In the genomic region with DNA sequence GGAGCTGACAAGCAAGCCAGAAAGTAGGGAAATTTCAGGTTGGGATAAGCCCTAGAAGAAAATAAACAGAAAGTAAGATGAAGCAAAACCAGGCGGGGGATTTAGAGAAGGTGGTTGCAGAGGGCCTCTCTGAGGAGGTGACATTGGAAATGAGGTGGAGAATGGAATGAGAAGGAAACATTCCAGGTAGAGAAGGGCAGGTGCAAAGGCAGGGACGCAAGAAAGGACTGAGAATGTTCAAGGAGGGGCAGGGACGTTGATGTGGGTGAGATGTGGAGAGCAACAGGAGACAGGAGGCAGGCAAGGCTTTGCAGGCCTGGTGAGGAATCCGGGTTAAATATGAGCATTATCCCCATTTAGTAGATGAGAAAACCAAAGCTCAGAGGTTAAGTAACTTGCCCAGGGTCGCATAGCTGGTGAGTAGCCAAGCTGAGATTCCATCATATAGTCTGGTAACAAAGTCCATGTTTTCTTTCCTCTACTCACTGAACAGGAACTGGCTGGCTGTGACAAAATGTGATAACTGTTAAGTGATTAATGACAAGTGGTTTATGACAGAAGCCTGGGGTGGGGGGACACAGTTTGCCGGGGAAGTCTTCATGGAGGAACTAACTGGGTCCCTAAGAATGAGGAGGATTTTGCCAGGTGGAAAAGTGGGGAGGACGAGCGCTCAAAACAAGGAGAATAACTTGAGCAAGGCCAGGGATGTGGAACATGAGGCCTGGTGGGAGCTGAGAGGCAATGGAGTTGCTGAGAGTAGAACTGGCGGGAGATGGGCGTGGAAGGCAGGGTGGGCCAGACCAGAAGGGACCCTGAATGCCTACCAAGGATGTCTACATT, we compare ENCODE assay signal across 1 cellular context.
TF ChIP-seq lines count a peak whose summit lies in the region.

No MANE protein-coding gene starts in this region.

TF ChIP-seq in HepG2, 621 proteins besides CTCF, POLR2A, EP300 and RAD21 (continued from another document and continues in another):
- TF ChIP-seq, protein P1, sequence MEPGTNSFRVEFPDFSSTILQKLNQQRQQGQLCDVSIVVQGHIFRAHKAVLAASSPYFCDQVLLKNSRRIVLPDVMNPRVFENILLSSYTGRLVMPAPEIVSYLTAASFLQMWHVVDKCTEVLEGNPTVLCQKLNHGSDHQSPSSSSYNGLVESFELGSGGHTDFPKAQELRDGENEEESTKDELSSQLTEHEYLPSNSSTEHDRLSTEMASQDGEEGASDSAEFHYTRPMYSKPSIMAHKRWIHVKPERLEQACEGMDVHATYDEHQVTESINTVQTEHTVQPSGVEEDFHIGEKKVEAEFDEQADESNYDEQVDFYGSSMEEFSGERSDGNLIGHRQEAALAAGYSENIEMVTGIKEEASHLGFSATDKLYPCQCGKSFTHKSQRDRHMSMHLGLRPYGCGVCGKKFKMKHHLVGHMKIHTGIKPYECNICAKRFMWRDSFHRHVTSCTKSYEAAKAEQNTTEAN (CRISPR knock-in tag; conservative IDR thresholded peaks at IDR 0.05) = no peak
- TF ChIP-seq, protein P2, sequence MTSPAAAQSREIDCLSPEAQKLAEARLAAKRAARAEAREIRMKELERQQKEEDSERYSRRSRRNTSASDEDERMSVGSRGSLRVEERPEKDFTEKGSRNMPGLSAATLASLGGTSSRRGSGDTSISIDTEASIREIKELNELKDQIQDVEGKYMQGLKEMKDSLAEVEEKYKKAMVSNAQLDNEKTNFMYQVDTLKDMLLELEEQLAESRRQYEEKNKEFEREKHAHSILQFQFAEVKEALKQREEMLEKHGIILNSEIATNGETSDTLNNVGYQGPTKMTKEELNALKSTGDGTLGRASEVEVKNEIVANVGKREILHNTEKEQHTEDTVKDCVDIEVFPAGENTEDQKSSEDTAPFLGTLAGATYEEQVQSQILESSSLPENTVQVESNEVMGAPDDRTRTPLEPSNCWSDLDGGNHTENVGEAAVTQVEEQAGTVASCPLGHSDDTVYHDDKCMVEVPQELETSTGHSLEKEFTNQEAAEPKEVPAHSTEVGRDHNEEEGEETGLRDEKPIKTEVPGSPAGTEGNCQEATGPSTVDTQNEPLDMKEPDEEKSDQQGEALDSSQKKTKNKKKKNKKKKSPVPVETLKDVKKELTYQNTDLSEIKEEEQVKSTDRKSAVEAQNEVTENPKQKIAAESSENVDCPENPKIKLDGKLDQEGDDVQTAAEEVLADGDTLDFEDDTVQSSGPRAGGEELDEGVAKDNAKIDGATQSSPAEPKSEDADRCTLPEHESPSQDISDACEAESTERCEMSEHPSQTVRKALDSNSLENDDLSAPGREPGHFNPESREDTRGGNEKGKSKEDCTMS (CRISPR knock-in tag; conservative IDR thresholded peaks at IDR 0.05) = no peak
- TF ChIP-seq SALL2 (CRISPR knock-in tag; IDR thresholded peaks at IDR 0.05) = peak; percentile 65; the same call in 1 of the 2 replicates
- no peak; the same call in none of the 2 replicates for TF ChIP-seq SOX13 (IDR thresholded peaks at IDR 0.05)
- peak in 1 of 2 experiments; percentile 81; a peak in 2 of 4 replicates for TF ChIP-seq SOX13 (CRISPR knock-in tag; conservative IDR thresholded peaks at IDR 0.05 in 1 of 2, IDR thresholded peaks at IDR 0.05 in 1 of 2)
- TF ChIP-seq ZNF816 (CRISPR knock-in tag; IDR thresholded peaks at IDR 0.05; ENCODE audit: borderline replicate concordance) = peak; percentile 80; the same call in 1 of the 2 replicates
- TF ChIP-seq ZNF709 (CRISPR knock-in tag; IDR thresholded peaks at IDR 0.05) = no peak
- TF ChIP-seq, protein P3, sequence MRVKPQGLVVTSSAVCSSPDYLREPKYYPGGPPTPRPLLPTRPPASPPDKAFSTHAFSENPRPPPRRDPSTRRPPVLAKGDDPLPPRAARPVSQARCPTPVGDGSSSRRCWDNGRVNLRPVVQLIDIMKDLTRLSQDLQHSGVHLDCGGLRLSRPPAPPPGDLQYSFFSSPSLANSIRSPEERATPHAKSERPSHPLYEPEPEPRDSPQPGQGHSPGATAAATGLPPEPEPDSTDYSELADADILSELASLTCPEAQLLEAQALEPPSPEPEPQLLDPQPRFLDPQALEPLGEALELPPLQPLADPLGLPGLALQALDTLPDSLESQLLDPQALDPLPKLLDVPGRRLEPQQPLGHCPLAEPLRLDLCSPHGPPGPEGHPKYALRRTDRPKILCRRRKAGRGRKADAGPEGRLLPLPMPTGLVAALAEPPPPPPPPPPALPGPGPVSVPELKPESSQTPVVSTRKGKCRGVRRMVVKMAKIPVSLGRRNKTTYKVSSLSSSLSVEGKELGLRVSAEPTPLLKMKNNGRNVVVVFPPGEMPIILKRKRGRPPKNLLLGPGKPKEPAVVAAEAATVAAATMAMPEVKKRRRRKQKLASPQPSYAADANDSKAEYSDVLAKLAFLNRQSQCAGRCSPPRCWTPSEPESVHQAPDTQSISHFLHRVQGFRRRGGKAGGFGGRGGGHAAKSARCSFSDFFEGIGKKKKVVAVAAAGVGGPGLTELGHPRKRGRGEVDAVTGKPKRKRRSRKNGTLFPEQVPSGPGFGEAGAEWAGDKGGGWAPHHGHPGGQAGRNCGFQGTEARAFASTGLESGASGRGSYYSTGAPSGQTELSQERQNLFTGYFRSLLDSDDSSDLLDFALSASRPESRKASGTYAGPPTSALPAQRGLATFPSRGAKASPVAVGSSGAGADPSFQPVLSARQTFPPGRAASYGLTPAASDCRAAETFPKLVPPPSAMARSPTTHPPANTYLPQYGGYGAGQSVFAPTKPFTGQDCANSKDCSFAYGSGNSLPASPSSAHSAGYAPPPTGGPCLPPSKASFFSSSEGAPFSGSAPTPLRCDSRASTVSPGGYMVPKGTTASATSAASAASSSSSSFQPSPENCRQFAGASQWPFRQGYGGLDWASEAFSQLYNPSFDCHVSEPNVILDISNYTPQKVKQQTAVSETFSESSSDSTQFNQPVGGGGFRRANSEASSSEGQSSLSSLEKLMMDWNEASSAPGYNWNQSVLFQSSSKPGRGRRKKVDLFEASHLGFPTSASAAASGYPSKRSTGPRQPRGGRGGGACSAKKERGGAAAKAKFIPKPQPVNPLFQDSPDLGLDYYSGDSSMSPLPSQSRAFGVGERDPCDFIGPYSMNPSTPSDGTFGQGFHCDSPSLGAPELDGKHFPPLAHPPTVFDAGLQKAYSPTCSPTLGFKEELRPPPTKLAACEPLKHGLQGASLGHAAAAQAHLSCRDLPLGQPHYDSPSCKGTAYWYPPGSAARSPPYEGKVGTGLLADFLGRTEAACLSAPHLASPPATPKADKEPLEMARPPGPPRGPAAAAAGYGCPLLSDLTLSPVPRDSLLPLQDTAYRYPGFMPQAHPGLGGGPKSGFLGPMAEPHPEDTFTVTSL (CRISPR knock-in tag; IDR thresholded peaks at IDR 0.05; ENCODE audit: borderline replicate concordance) = peak; percentile 95
- TF ChIP-seq, protein P4, sequence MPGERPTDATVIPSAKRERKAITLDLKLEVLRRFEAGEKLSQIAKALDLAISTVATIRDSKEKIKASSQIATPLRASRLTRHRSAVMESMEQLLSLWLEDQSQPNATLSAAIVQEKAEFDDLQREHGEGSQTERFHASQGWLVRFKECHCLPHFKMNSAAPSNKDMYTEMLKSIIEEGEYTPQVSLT (CRISPR knock-in tag; IDR thresholded peaks at IDR 0.05; ENCODE audit: borderline replicate concordance, low read depth) = no peak
- no peak for TF ChIP-seq ZNF382 (CRISPR knock-in tag; IDR thresholded peaks at IDR 0.05; ENCODE audit: borderline replicate concordance)
- TF ChIP-seq ZFY (CRISPR knock-in tag; IDR thresholded peaks at IDR 0.05) = peak; percentile 54; the same call in 1 of the 2 replicates
- TF ChIP-seq RARA (CRISPR knock-in tag; IDR thresholded peaks at IDR 0.05) = peak; percentile 90
- no peak for TF ChIP-seq HHEX (CRISPR knock-in tag; IDR thresholded peaks at IDR 0.05)
- TF ChIP-seq, protein P5, sequence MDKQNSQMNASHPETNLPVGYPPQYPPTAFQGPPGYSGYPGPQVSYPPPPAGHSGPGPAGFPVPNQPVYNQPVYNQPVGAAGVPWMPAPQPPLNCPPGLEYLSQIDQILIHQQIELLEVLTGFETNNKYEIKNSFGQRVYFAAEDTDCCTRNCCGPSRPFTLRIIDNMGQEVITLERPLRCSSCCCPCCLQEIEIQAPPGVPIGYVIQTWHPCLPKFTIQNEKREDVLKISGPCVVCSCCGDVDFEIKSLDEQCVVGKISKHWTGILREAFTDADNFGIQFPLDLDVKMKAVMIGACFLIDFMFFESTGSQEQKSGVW (CRISPR knock-in tag; IDR thresholded peaks at IDR 0.05; ENCODE audit: borderline replicate concordance) = no peak
- TF ChIP-seq ZNF260 (CRISPR knock-in tag; IDR thresholded peaks at IDR 0.05; ENCODE audit: borderline replicate concordance, low read depth) = no peak
- peak; percentile 70; the same call in 1 of the 2 replicates for TF ChIP-seq EED (CRISPR knock-in tag; IDR thresholded peaks at IDR 0.05)
- peak; percentile 91 for TF ChIP-seq RXRB (CRISPR knock-in tag; IDR thresholded peaks at IDR 0.05; ENCODE audit: borderline replicate concordance)
- TF ChIP-seq ZNF782 (CRISPR knock-in tag; IDR thresholded peaks at IDR 0.05; ENCODE audit: borderline replicate concordance) = no peak; the same call in 1 of the 2 replicates
- TF ChIP-seq IRX3 (CRISPR knock-in tag; IDR thresholded peaks at IDR 0.05; ENCODE audit: borderline replicate concordance, low read depth) = no peak
- peak; percentile 28 for TF ChIP-seq YY1 (IDR thresholded peaks at IDR 0.05; ENCODE audit: insufficient read depth, insufficient replicate concordance, low read depth, low read length)
- TF ChIP-seq ZNF780A (CRISPR knock-in tag; IDR thresholded peaks at IDR 0.05) = no peak
- no peak; the same call in 1 of the 2 replicates for TF ChIP-seq JUNB (CRISPR knock-in tag; IDR thresholded peaks at IDR 0.05; ENCODE audit: borderline replicate concordance)
- no peak for TF ChIP-seq NR2C2 (CRISPR knock-in tag; IDR thresholded peaks at IDR 0.05; ENCODE audit: borderline replicate concordance)
- TF ChIP-seq, protein P6, sequence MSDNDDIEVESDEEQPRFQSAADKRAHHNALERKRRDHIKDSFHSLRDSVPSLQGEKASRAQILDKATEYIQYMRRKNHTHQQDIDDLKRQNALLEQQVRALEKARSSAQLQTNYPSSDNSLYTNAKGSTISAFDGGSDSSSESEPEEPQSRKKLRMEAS (IDR thresholded peaks at IDR 0.05) = peak; percentile 81
- no peak for TF ChIP-seq MAFF (IDR thresholded peaks at IDR 0.05; ENCODE audit: low read depth, low read length)
- TF ChIP-seq KDM2A (CRISPR knock-in tag; IDR thresholded peaks at IDR 0.05; ENCODE audit: borderline replicate concordance, low read depth) = 0 out of 2 replicates have a peak, but pooled peaks have one; percentile 18
- TF ChIP-seq, protein P7, sequence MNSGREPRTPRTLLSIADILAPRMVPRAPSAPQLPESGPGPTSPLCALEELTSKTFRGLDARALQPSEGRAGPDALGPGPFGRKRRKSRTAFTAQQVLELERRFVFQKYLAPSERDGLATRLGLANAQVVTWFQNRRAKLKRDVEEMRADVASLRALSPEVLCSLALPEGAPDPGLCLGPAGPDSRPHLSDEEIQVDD (CRISPR knock-in tag; IDR thresholded peaks at IDR 0.05; ENCODE audit: borderline replicate concordance) = no peak
- no peak for TF ChIP-seq TP53 (CRISPR knock-in tag; conservative IDR thresholded peaks at IDR 0.05)
- TF ChIP-seq KDM6A (CRISPR knock-in tag; IDR thresholded peaks at IDR 0.05; ENCODE audit: low read depth) = peak; percentile 80
- no peak for TF ChIP-seq PAX8 (CRISPR knock-in tag; IDR thresholded peaks at IDR 0.05; ENCODE audit: borderline replicate concordance)
- TF ChIP-seq HNF4A (CRISPR knock-in tag; IDR thresholded peaks at IDR 0.05) = peak; percentile 96
- TF ChIP-seq ZNF792 (CRISPR knock-in tag; IDR thresholded peaks at IDR 0.05) = peak; percentile 87
- peak; percentile 82; the same call in 1 of the 2 replicates for TF ChIP-seq ZNF878 (CRISPR knock-in tag; IDR thresholded peaks at IDR 0.05)
- TF ChIP-seq ZNF672 (CRISPR knock-in tag; IDR thresholded peaks at IDR 0.05) = no peak
- no peak for TF ChIP-seq ZSCAN20 (CRISPR knock-in tag; IDR thresholded peaks at IDR 0.05; ENCODE audit: borderline replicate concordance)
- no peak for TF ChIP-seq ZNF562 (CRISPR knock-in tag; IDR thresholded peaks at IDR 0.05; ENCODE audit: borderline replicate concordance)
- TF ChIP-seq KDM1A (CRISPR knock-in tag; IDR thresholded peaks at IDR 0.05) = peak; percentile 99
- no peak for TF ChIP-seq ZNF775 (CRISPR knock-in tag; IDR thresholded peaks at IDR 0.05; ENCODE audit: borderline replicate concordance)
- no peak for TF ChIP-seq MBD4 (IDR thresholded peaks at IDR 0.05; ENCODE audit: borderline replicate concordance, low read length)
- TF ChIP-seq AGO2 (optimal IDR thresholded peaks at IDR 0.05; ENCODE audit: low read depth, low read length) = no peak
- peak; percentile 79 for TF ChIP-seq IRF2 (CRISPR knock-in tag; IDR thresholded peaks at IDR 0.05)
- TF ChIP-seq ZNF616 (CRISPR knock-in tag; IDR thresholded peaks at IDR 0.05; ENCODE audit: low read depth) = 0 out of 2 replicates have a peak, but pooled peaks have one; percentile 26
- TF ChIP-seq DNMT1 (CRISPR knock-in tag; IDR thresholded peaks at IDR 0.05) = no peak
- TF ChIP-seq ZNF10 (CRISPR knock-in tag; IDR thresholded peaks at IDR 0.05; ENCODE audit: borderline replicate concordance, low read depth) = no peak
- peak; percentile 41; the same call in 1 of the 2 replicates for TF ChIP-seq GATA4 (IDR thresholded peaks at IDR 0.05; ENCODE audit: borderline replicate concordance, low read depth)
- TF ChIP-seq ZNF670 (CRISPR knock-in tag; IDR thresholded peaks at IDR 0.05; ENCODE audit: borderline replicate concordance) = peak; percentile 87; the same call in 1 of the 2 replicates
- TF ChIP-seq, protein P8, sequence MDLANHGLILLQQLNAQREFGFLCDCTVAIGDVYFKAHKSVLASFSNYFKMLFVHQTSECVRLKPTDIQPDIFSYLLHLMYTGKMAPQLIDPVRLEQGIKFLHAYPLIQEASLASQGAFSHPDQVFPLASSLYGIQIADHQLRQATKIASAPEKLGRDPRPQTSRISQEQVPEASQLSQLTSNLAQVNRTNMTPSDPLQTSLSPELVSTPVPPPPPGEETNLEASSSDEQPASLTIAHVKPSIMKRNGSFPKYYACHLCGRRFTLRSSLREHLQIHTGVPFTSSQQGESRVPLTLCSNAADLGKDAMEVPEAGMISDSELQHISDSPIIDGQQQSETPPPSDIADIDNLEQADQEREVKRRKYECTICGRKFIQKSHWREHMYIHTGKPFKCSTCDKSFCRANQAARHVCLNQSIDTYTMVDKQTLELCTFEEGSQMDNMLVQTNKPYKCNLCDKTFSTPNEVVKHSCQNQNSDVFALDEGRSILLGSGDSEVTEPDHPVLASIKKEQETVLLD (CRISPR knock-in tag; IDR thresholded peaks at IDR 0.05; ENCODE audit: low read depth) = no peak
- TF ChIP-seq PAWR (CRISPR knock-in tag; IDR thresholded peaks at IDR 0.05; ENCODE audit: borderline replicate concordance) = no peak; the same call in 1 of the 2 replicates
- no peak for TF ChIP-seq ZNF251 (CRISPR knock-in tag; IDR thresholded peaks at IDR 0.05)
- no peak for TF ChIP-seq GTF2F1 (IDR thresholded peaks at IDR 0.05; ENCODE audit: low read length)
- TF ChIP-seq DNMT3B (CRISPR knock-in tag; conservative IDR thresholded peaks at IDR 0.05) = no peak
- TF ChIP-seq ZNF12 (CRISPR knock-in tag; IDR thresholded peaks at IDR 0.05) = no peak
- no peak for TF ChIP-seq ZNF160 (CRISPR knock-in tag; IDR thresholded peaks at IDR 0.05)
- no peak for TF ChIP-seq ZNF563 (CRISPR knock-in tag; IDR thresholded peaks at IDR 0.05)
- TF ChIP-seq FOXA1 (IDR thresholded peaks at IDR 0.05) = no peak; the same call in 1 of the 2 replicates
- TF ChIP-seq FOXA1 (CRISPR knock-in tag; IDR thresholded peaks at IDR 0.05) = peak; percentile 86
- peak; percentile 67; the same call in 1 of the 2 replicates for TF ChIP-seq ZNF547 (CRISPR knock-in tag; IDR thresholded peaks at IDR 0.05)
